ENCODE assay signal across 18 cellular contexts in the genomic region with DNA sequence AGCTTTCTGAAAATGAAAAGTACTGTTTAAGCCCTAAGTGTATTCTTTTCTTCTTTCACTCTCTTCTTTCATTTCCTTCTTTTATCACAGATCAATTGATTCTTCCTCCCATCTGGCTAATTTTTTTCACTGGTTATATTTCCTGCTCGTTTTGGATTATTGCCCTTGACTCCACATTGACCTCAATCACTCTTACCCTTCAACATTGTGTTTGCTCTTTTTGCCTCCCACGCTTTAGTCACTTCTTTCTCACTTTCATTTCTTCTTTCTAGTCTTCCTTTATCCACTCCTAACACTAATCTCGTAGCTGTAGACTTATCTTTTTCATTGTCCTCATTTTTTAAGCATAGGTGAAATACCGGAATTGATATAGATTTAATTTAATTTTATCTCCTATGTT.
A peak's percentile ranks its signal among the peaks of the same experiment; 100 is the strongest.
DNase-seq lines count a peak whose midpoint lies in the region; ATAC-seq and TF ChIP-seq lines count a peak whose summit lies in the region.
"Had no signal": no experiment of that assay in that cellular context is flagged by ENCODE, and none has a peak within 500 bp of the region (broad histone marks: within the 10 kb centered on the region; RNA-seq: fewer than 3 reads in every experiment).

No MANE protein-coding gene starts in this region.

- no peak for TF ChIP-seq CTCF in GM12864 (IDR thresholded peaks at IDR 0.05; ENCODE audit: low read depth, low read length, missing control alignments)

- ATAC-seq in GM19372 (IDR thresholded peaks at IDR 0.05; ENCODE audit: low read depth, unreplicated experiment) (peak; percentile 70), HG02642 (IDR thresholded peaks at IDR 0.05; ENCODE audit: poor library complexity, unreplicated experiment) (peak; percentile 55), HG03520 (IDR thresholded peaks at IDR 0.05; ENCODE audit: unreplicated experiment) (peak; percentile 63)
- ATAC-seq: A549, Panc1 had no signal

- DNase-seq in GM12864 (ENCODE audit: low read depth), result peak; percentile 7
- no peak for DNase-seq in hypothalamus (lab: John Stamatoyannopoulos, UW)
- no peak for DNase-seq in NCI-H1694 (lab: John Stamatoyannopoulos, UW)
- no peak for DNase-seq in GM03348 (ENCODE audit: low spot score)
- DNase-seq in activated gamma-delta T cell (lab: John Stamatoyannopoulos, UW), result no peak
- DNase-seq: activated CD4-positive, alpha-beta T cell treated with anti-CD3 and anti-CD28 coated beads for 1 hour; activated T-cell treated with anti-CD3 and anti-CD28 coated beads, Interleukin-2, amount 50 U/mL, for 48 hours; CD8-positive, alpha-beta memory T cell; head of caudate nucleus; NCI-H1930; NCI-H526; occipital lobe; T-helper 1 cell had no signal

- no peak overlapping the region for H3K4me3 ChIP-seq in GM12864 (ENCODE audit: low read depth, low read length)
- H3K4me3 ChIP-seq: A549 had no signal
